9 cellular contexts compared by ENCODE assay signal in the genomic region with DNA sequence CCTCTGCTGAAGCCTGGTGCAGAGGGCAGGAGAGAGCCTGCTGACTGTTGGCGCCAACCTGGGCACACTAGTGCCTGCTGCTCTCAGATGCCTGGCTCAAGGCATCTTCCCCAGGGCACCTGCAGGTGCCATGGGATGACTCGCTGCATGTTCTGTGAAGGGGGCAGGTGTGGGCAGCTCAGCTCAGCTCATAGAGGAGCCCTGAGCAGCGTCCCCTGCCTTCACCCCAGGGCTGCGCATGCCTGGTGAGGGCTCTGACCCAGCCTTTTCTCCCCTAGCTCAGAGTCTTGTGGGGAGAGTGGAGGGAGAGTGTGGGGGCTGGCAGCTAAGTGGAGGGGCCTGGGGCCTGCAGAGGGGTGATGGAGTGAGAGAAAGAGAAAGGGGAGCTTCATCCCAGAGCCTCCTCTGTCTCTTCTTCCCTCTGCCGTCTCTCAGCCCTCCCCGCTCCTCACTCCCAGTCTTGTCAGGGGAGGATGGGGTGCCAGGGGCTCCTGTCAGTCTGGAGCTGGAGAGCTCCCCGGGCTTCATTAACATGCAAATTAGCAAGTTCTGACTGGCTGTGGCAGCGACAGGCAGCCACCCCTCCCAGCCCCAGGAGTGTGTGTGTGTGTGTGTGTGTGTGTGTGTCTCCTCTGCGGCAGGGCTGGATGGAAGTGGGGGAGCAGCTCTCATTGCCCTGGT. TPM values are rescaled to one million over a fixed set of nuclear protein-coding genes. Genes with fewer than 3 reads are reported as not detected.
DNase-seq lines count a peak whose midpoint lies in the region; ATAC-seq and TF ChIP-seq lines count a peak whose summit lies in the region.
"Had no signal": no experiment of that assay in that cellular context is flagged by ENCODE, and none has a peak within 500 bp of the region (broad histone marks: within the 10 kb centered on the region; RNA-seq: fewer than 3 reads in every experiment).

No MANE protein-coding gene starts in this region.

- no peaks in the 10 kb centered on the region for H3K9me3 ChIP-seq in uterus

- no peaks in the 10 kb centered on the region for H3K27me3 ChIP-seq in uterus

- DNase-seq in DMS79 (lab: John Stamatoyannopoulos, UW) (peak; percentile 92), NCI-H1694 (lab: John Stamatoyannopoulos, UW) (peak; percentile 20), anterior cingulate cortex (lab: John Stamatoyannopoulos, UW) (peak in 46 of 58 donors; percentile 11 to 80 (median 50)), memory B cell (ENCODE audit: low spot score in 2 of 2) (no peak), uterus (no peak), erythroblast (lab: John Stamatoyannopoulos, UW) (no peak)
- no peak for DNase-seq in stimulated activated CD4-positive, alpha-beta T cell treated with anti-CD3 and anti-CD28 coated beads, Interleukin-4, amount 100 ng/mL, for 4 hours

- H3K27me3 Mint-ChIP-seq in memory B cell = peaks cover 19% of the 10 kb centered on the region

- no peaks in the 10 kb centered on the region for H3K36me3 ChIP-seq in uterus

- H3K9me3 Mint-ChIP-seq in memory B cell = peaks cover under 1% of the 10 kb centered on the region
- H3K9me3 Mint-ChIP-seq: natural killer cell treated with Interleukin-12 subunit alpha and Interleukin-12 subunit beta and Interleukin-15 and Interleukin-18, amount 100 ng/mL, for 72 hours had no signal

- intact Hi-C loops in uterus (cut with DNase I; ENCODE audit: low total_unique reads) = no loop called here

- TF ChIP-seq POLR2A in uterus (IDR thresholded peaks at IDR 0.05) (no peak), erythroblast (IDR thresholded peaks at IDR 0.05; ENCODE audit: low read length) (no peak)

- no peak overlapping the region for H3K4me3 ChIP-seq in uterus

- no peak overlapping the region for H3K27ac ChIP-seq in uterus

- no peak overlapping the region for H3K4me3 Mint-ChIP-seq in memory B cell

- no peak for TF ChIP-seq CTCF in uterus (IDR thresholded peaks at IDR 0.05)

- no peaks in the 10 kb centered on the region for H3K36me3 Mint-ChIP-seq in memory B cell
- H3K36me3 Mint-ChIP-seq: natural killer cell treated with Interleukin-12 subunit alpha and Interleukin-12 subunit beta and Interleukin-15 and Interleukin-18, amount 100 ng/mL, for 72 hours had no signal

- H3K4me1 ChIP-seq in uterus = no peaks in the 10 kb centered on the region

- no peak overlapping the region for H3K27ac Mint-ChIP-seq in memory B cell
- H3K27ac Mint-ChIP-seq: natural killer cell treated with Interleukin-12 subunit alpha and Interleukin-12 subunit beta and Interleukin-15 and Interleukin-18, amount 100 ng/mL, for 72 hours had no signal

- peak; percentile 24 for ATAC-seq in memory B cell (ENCODE audit: low read depth)
- no peak for ATAC-seq in GM18517 (IDR thresholded peaks at IDR 0.05; ENCODE audit: unreplicated experiment)

- H3K4me1 Mint-ChIP-seq in memory B cell = peaks cover 4% of the 10 kb centered on the region

RNA-seq across cellular contexts. Expression of a gene that starts 33.8 kb away (rescaled TPM):
- 10 to 100 TPM in 1 of 4 donors, 1 to 10 TPM in 2, not detected in 1; 3.9 to 20.1 (median 7.6) TPM for total RNA-seq in uterus
- total RNA-seq: natural killer cell treated with Interleukin-12 subunit alpha and Interleukin-12 subunit beta and Interleukin-15 and Interleukin-18, amount 100 ng/mL, for 72 hours had no signal

Comparison
In these comparisons a context has a peak if more than half of its experiments do, and no peak if none do; other contexts are left out.
1. DNase-seq: peak in DMS79 (single experiment), NCI-H1694 (single experiment) and anterior cingulate cortex (46 of 58); none in memory B cell (0 of 2), uterus (0 of 2), erythroblast (0 of 2) and stimulated activated CD4-positive, alpha-beta T cell treated with anti-CD3 and anti-CD28 coated beads, Interleukin-4, amount 100 ng/mL, for 4 hours (0 of 2).